Comparison of ENCODE assay signal across 8 cellular contexts in the genomic region with DNA sequence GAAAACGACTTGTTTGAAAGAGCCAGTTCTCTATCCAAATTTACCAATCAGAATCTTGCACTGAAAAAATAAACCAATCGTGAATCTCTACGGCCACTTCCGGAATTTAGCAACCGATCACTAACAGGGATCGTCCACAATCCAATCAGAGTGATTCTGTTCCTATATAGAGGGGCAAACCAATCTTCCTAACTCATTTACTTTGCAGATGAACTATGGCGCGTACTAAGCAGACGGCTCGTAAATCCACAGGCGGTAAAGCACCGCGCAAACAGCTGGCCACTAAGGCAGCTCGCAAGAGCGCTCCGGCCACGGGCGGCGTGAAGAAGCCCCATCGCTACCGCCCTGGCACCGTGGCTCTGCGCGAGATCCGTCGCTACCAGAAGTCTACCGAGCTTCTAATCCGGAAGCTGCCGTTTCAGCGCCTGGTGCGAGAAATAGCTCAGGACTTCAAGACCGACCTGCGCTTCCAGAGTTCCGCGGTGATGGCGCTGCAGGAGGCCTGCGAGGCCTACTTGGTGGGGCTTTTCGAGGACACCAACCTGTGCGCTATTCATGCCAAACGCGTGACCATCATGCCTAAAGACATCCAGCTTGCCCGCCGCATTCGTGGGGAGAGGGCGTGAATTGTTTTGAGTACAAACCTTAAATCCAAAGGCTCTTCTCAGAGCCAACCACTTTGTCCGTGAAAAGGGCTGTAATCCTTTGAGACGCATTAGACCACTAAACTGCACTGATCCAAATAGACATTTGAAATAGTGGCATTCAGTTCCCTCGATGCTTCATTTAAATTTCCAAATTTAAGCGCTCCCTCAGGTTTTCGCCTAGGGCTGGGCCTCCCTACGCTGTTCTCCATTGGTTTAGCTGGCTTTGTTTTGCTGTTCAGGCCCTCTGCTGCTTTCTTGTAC.
DNase-seq lines count a peak whose midpoint lies in the region; ATAC-seq and TF ChIP-seq lines count a peak whose summit lies in the region.

No MANE protein-coding gene starts in this region.

- H3K9me3 ChIP-seq in HUES64 (ENCODE audit: insufficient read depth, low read depth, low read length) (no peaks in the 10 kb centered on the region), thoracic aorta (no peaks in the 10 kb centered on the region)

- intact Hi-C loops in activated T-helper 2 cell treated with anti-CD3 and anti-CD28 coated beads, Interferon-gamma antibody, Interleukin-2, Interleukin-4, amounts not matched to agents 10 μg/mL and 5 μg/mL and 100 μg/mL, durations not matched to agents 14 hours and 24 hours and 36 hours (cut with micrococcal nuclease): loop anchor here (1.0 to 5.0 kb wide), 2 partner anchors 8 to 87 kb away; no protein-coding TSS in a partner anchor

- no peaks in the 10 kb centered on the region for H3K36me3 Mint-ChIP-seq in chondrocyte (ENCODE audit: low read depth)
- H3K36me3 Mint-ChIP-seq in activated T-helper 2 cell treated with anti-CD3 and anti-CD28 coated beads, Interferon-gamma antibody, Interleukin-2, Interleukin-4, amounts not matched to agents 10 μg/mL and 5 μg/mL and 100 μg/mL, durations not matched to agents 14 hours and 24 hours and 36 hours (ENCODE audit: low read depth): peaks cover 8% of the 10 kb centered on the region

- no peaks in the 10 kb centered on the region for H3K9me3 Mint-ChIP-seq in chondrocyte (ENCODE audit: low read depth)
- H3K9me3 Mint-ChIP-seq in activated T-helper 2 cell treated with anti-CD3 and anti-CD28 coated beads, Interferon-gamma antibody, Interleukin-2, Interleukin-4, amounts not matched to agents 10 μg/mL and 5 μg/mL and 100 μg/mL, durations not matched to agents 14 hours and 24 hours and 36 hours: no peaks in the 10 kb centered on the region

- H3K4me1 ChIP-seq in HUES64 (ENCODE audit: insufficient read depth, low read length) (peaks cover 25% of the 10 kb centered on the region), thoracic aorta (ENCODE audit: control insufficient read depth in 1 of 2, low read depth in 2 of 2) (no peaks in the 10 kb centered on the region)

- no peak overlapping the region for H3K27ac Mint-ChIP-seq in chondrocyte (ENCODE audit: unreplicated experiment)
- no peak overlapping the region for H3K27ac Mint-ChIP-seq in activated T-helper 2 cell treated with anti-CD3 and anti-CD28 coated beads, Interferon-gamma antibody, Interleukin-2, Interleukin-4, amounts not matched to agents 10 μg/mL and 5 μg/mL and 100 μg/mL, durations not matched to agents 14 hours and 24 hours and 36 hours

- TF ChIP-seq CTCF in chondrocyte (IDR thresholded peaks at IDR 0.05) (peak; percentile 70), kidney epithelial cell (IDR thresholded peaks at IDR 0.05; ENCODE audit: insufficient read depth, low read length, poor library complexity, severe bottlenecking) (peak; percentile 45), thoracic aorta (IDR thresholded peaks at IDR 0.05) (no peak)

- H3K4me3 Mint-ChIP-seq in chondrocyte (ENCODE audit: unreplicated experiment): no peak overlapping the region
- H3K4me3 Mint-ChIP-seq in activated T-helper 2 cell treated with anti-CD3 and anti-CD28 coated beads, Interferon-gamma antibody, Interleukin-2, Interleukin-4, amounts not matched to agents 10 μg/mL and 5 μg/mL and 100 μg/mL, durations not matched to agents 14 hours and 24 hours and 36 hours (ENCODE audit: low read depth): no peak overlapping the region

- DNase-seq in chondrocyte (ENCODE audit: low spot score): no peak
- DNase-seq in kidney epithelial cell (ENCODE audit: low read depth): peak; percentile 95
- no peak for DNase-seq in thoracic aorta (ENCODE audit: low spot score)
- no peak for DNase-seq in activated T-helper 2 cell treated with anti-CD3 and anti-CD28 coated beads, Interferon-gamma antibody, Interleukin-2, Interleukin-4, amounts not matched to agents 10 μg/mL and 5 μg/mL and 100 μg/mL, durations not matched to agents 14 hours and 24 hours and 36 hours (ENCODE audit: low spot score)
- DNase-seq in D341Med (ENCODE audit: low spot score): no peak

- H3K9ac ChIP-seq in HUES64 (ENCODE audit: low read depth, low read length): peak overlapping the region; percentile 98

- ATAC-seq in thoracic aorta (ENCODE audit: insufficient number of reproducible peaks, low FRiP score, low read depth) (peak; percentile 30), HG03439 (IDR thresholded peaks at IDR 0.05; ENCODE audit: unreplicated experiment) (no peak), GM19395 (IDR thresholded peaks at IDR 0.05; ENCODE audit: unreplicated experiment) (no peak)

- peak overlapping the region; percentile 75 for H3K4me3 ChIP-seq in HUES64 (ENCODE audit: low read length)
- H3K4me3 ChIP-seq in kidney epithelial cell (ENCODE audit: low read depth, low read length): peak overlapping the region; percentile 45
- peak overlapping the region; percentile 71 for H3K4me3 ChIP-seq in thoracic aorta

- no peaks in the 10 kb centered on the region for H3K27me3 Mint-ChIP-seq in chondrocyte (ENCODE audit: low read depth)
- H3K27me3 Mint-ChIP-seq in activated T-helper 2 cell treated with anti-CD3 and anti-CD28 coated beads, Interferon-gamma antibody, Interleukin-2, Interleukin-4, amounts not matched to agents 10 μg/mL and 5 μg/mL and 100 μg/mL, durations not matched to agents 14 hours and 24 hours and 36 hours (ENCODE audit: low read depth): no peaks in the 10 kb centered on the region

- WGBS in HUES64: 56% methylated on average over 51 of the region's 51 CpGs

- H3K27ac ChIP-seq in HUES64 (ENCODE audit: low read depth, low read length) (peak overlapping the region; percentile 98), thoracic aorta (peak overlapping the region; percentile 91)

- H3K4me1 Mint-ChIP-seq in chondrocyte (ENCODE audit: low read depth): peaks cover 3% of the 10 kb centered on the region
- H3K4me1 Mint-ChIP-seq in activated T-helper 2 cell treated with anti-CD3 and anti-CD28 coated beads, Interferon-gamma antibody, Interleukin-2, Interleukin-4, amounts not matched to agents 10 μg/mL and 5 μg/mL and 100 μg/mL, durations not matched to agents 14 hours and 24 hours and 36 hours (ENCODE audit: low read depth): peaks cover 21% of the 10 kb centered on the region

- no peaks in the 10 kb centered on the region for H3K36me3 ChIP-seq in HUES64 (ENCODE audit: insufficient read depth, low read length)
- H3K36me3 ChIP-seq in kidney epithelial cell (ENCODE audit: control insufficient read depth, insufficient read depth, low read length): no peaks in the 10 kb centered on the region
- H3K36me3 ChIP-seq in thoracic aorta: no peaks in the 10 kb centered on the region

- H3K27me3 ChIP-seq in HUES64 (ENCODE audit: insufficient read depth, low read length) (no peaks in the 10 kb centered on the region), kidney epithelial cell (ENCODE audit: control insufficient read depth, insufficient read depth, low read length) (no peaks in the 10 kb centered on the region), thoracic aorta (replicated peaks; ENCODE audit: insufficient read depth) (no peaks in the 10 kb centered on the region)
